Comparison of ENCODE assay signal across 8 cellular contexts in genomic region chr10:69087600-69088470, GRCh38. TPM values are rescaled to one million over a fixed set of nuclear protein-coding genes. Genes with fewer than 3 reads are reported as not detected.
A peak's percentile ranks its signal among the peaks of the same experiment; 100 is the strongest.
DNase-seq lines count a peak whose midpoint lies in the region; ATAC-seq and TF ChIP-seq lines count a peak whose summit lies in the region.

Gene SRGN (plus strand): TSS chr10:69088103. CDS start chr10:69088158, 55 bp downstream.

- peak within 1 kb of the TSS in 9 of 10 donors; percentile 40 to 71 (median 53) for H3K4me3 ChIP-seq in heart right ventricle

- no peak for TF ChIP-seq CTCF in heart right ventricle (IDR thresholded peaks at IDR 0.05)
- no peak for TF ChIP-seq CTCF in glutamatergic neuron (IDR thresholded peaks at IDR 0.05; ENCODE audit: partially characterized antibody, unreplicated experiment)

- H3K27me3 ChIP-seq in heart right ventricle: no peaks in the 10 kb centered on the region

- H3K27me3 Mint-ChIP-seq in glutamatergic neuron (ENCODE audit: unreplicated experiment): peaks cover 1% of the 10 kb centered on the region

- H3K27ac ChIP-seq in heart right ventricle: peak within 1 kb of the TSS; percentile 69 to 98 (median 84)

- DNase-seq in SIG-M5 treated with dmso at 0.1 percent for 504 hours (lab: John Stamatoyannopoulos, UW; ENCODE audit: unreplicated experiment): peak; percentile 98
- DNase-seq in activated naive CD4-positive, alpha-beta T cell treated with anti-CD3 and anti-CD28 coated beads, Interleukin-2, amount 50 U/mL, for 72 hours (ENCODE audit: low spot score in 2 of 2): peak; percentile 73 to 81
- peak in 1 of 2 donors; percentile 88 for DNase-seq in heart right ventricle
- DNase-seq in stimulated activated CD4-positive, alpha-beta T cell treated with anti-CD3 and anti-CD28 coated beads, Interleukin-12 subunit alpha, Interleukin-12 subunit beta, amount 100 ng/mL, for 4 hours: peak; percentile 49
- no peak for DNase-seq in NCI-H526 (lab: John Stamatoyannopoulos, UW)
- DNase-seq in glutamatergic neuron: no peak

- peaks cover 0 to 12% (median 0%) of the 10 kb centered on the region in 9 donors for H3K36me3 ChIP-seq in heart right ventricle

- H3K9me3 ChIP-seq in heart right ventricle: no peaks in the 10 kb centered on the region

- peak; percentile 94 for TF ChIP-seq POLR2A in GM15510 (IDR thresholded peaks at IDR 0.05; ENCODE audit: borderline replicate concordance, extremely low read depth, insufficient read length)

- ATAC-seq in HG02943 (IDR thresholded peaks at IDR 0.05; ENCODE audit: low read depth, unreplicated experiment) (peak; percentile 47), heart right ventricle (peak; percentile 73 to 88 (median 82))
- peak; percentile 56 to 63 for ATAC-seq in activated naive CD4-positive, alpha-beta T cell treated with anti-CD3 and anti-CD28 coated beads, Interleukin-2, amount 50 U/mL, for 72 hours

- peaks cover 0 to 7% of the 10 kb centered on the region in 2 donors for H3K9me3 Mint-ChIP-seq in activated naive CD4-positive, alpha-beta T cell treated with anti-CD3 and anti-CD28 coated beads, Interleukin-2, amount 50 U/mL, for 72 hours
- no peaks in the 10 kb centered on the region for H3K9me3 Mint-ChIP-seq in glutamatergic neuron (ENCODE audit: unreplicated experiment)

- WGBS in heart right ventricle, 2 donors: 45 to 56% methylated on average over 9 of the region's 9 CpGs

- H3K4me1 ChIP-seq in heart right ventricle: peaks cover 0 to 58% (median 17%) of the 10 kb centered on the region in 9 donors

- intact Hi-C loops in heart right ventricle (cut with DNase I): loop anchor here in 3 of 10 donors (1.0 to 5.0 kb wide), 3 partner anchors 15 to 36 kb away; no protein-coding TSS in a partner anchor

- H3K36me3 Mint-ChIP-seq in activated naive CD4-positive, alpha-beta T cell treated with anti-CD3 and anti-CD28 coated beads, Interleukin-2, amount 50 U/mL, for 72 hours: peaks cover 21 to 42% of the 10 kb centered on the region in 2 donors
- H3K36me3 Mint-ChIP-seq in glutamatergic neuron (ENCODE audit: unreplicated experiment): no peaks in the 10 kb centered on the region

- peak within 1 kb of the TSS; percentile 98 to 100 for H3K27ac Mint-ChIP-seq in activated naive CD4-positive, alpha-beta T cell treated with anti-CD3 and anti-CD28 coated beads, Interleukin-2, amount 50 U/mL, for 72 hours
- no peak within 1 kb of the TSS for H3K27ac Mint-ChIP-seq in glutamatergic neuron (ENCODE audit: unreplicated experiment)

- no peaks in the 10 kb centered on the region for H3K4me1 Mint-ChIP-seq in glutamatergic neuron (ENCODE audit: low read depth, unreplicated experiment)

- no peak within 1 kb of the TSS for H3K4me3 Mint-ChIP-seq in glutamatergic neuron (ENCODE audit: unreplicated experiment)

RNA-seq across cellular contexts. Expression of gene SRGN, which starts in this region (rescaled TPM):
- 100 to 1,000 TPM; 150 to 490 TPM for total RNA-seq in activated naive CD4-positive, alpha-beta T cell treated with anti-CD3 and anti-CD28 coated beads, Interleukin-2, amount 50 U/mL, for 72 hours
- 100 to 1,000 TPM in 1 of 10 donors, 10 to 100 TPM in 9; 30.0 to 156 (median 51.8) TPM for total RNA-seq in heart right ventricle
- polyA plus RNA-seq in heart right ventricle: 10 to 100 TPM; 23.1 to 99.2 TPM
- not detected for total RNA-seq in glutamatergic neuron (ENCODE audit: unreplicated experiment)

Comparison
In these comparisons a context has a peak if more than half of its experiments do, and no peak if none do; other contexts are left out.
1. RNA of gene SRGN (total RNA-seq): 150 to 490 TPM in activated naive CD4-positive, alpha-beta T cell treated with anti-CD3 and anti-CD28 coated beads, Interleukin-2, amount 50 U/mL, for 72 hours and 30.0 to 156 TPM in heart right ventricle; not detected in glutamatergic neuron (single experiment); every median in the first group is over 10 times any median in the second.
2. DNase-seq: peak in SIG-M5 treated with dmso at 0.1 percent for 504 hours (single experiment), activated naive CD4-positive, alpha-beta T cell treated with anti-CD3 and anti-CD28 coated beads, Interleukin-2, amount 50 U/mL, for 72 hours (2 of 2) and stimulated activated CD4-positive, alpha-beta T cell treated with anti-CD3 and anti-CD28 coated beads, Interleukin-12 subunit alpha, Interleukin-12 subunit beta, amount 100 ng/mL, for 4 hours (single experiment); none in NCI-H526 (0 of 2) and glutamatergic neuron (single experiment).
3. Peak in every context shown above with its lines, with median percentiles within 50 percentile points of each other: ATAC-seq.